Comparison of ENCODE assay signal across 1 cellular context in the genomic region with DNA sequence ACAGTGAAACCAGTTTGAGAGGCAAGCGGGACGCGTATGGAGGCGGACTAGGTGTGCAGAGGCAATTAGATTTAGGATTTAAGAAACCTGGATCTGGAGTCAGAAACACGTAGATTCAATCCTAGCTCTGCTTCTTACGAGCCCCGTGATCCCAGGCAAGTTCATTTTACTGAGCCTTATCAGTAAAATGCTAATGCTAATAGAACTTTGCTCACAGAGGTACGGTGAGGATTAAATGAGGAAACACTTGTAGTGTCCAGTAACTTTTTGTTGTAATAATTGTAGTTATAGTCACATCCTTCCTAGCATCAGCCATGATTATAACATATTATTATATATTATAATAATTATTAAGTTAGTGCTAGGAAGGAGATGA.
TF ChIP-seq lines count a peak whose summit lies in the region.

No MANE protein-coding gene starts in this region.

TF ChIP-seq in IMR-90, 13 proteins besides CTCF, POLR2A, EP300 and RAD21 (continued from another document):
- no peak for TF ChIP-seq MAFK (IDR thresholded peaks at IDR 0.05; ENCODE audit: low read depth, low read length)
- no peak for TF ChIP-seq BHLHE40 (IDR thresholded peaks at IDR 0.05; ENCODE audit: low read depth, low read length)
- no peak for TF ChIP-seq NFE2L2 (IDR thresholded peaks at IDR 0.05; ENCODE audit: low read depth, low read length)
- no peak for TF ChIP-seq FOS (IDR thresholded peaks at IDR 0.05; ENCODE audit: low read depth, low read length)
- no peak for TF ChIP-seq CHD1 (IDR thresholded peaks at IDR 0.05; ENCODE audit: low read depth, low read length)
- no peak for TF ChIP-seq MXI1 (IDR thresholded peaks at IDR 0.05; ENCODE audit: borderline replicate concordance, low read depth, low read length)
- TF ChIP-seq, protein P1, sequence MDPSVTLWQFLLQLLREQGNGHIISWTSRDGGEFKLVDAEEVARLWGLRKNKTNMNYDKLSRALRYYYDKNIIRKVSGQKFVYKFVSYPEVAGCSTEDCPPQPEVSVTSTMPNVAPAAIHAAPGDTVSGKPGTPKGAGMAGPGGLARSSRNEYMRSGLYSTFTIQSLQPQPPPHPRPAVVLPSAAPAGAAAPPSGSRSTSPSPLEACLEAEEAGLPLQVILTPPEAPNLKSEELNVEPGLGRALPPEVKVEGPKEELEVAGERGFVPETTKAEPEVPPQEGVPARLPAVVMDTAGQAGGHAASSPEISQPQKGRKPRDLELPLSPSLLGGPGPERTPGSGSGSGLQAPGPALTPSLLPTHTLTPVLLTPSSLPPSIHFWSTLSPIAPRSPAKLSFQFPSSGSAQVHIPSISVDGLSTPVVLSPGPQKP (IDR thresholded peaks at IDR 0.05; ENCODE audit: borderline replicate concordance, low read depth, low read length) = no peak
- TF ChIP-seq, protein P2, sequence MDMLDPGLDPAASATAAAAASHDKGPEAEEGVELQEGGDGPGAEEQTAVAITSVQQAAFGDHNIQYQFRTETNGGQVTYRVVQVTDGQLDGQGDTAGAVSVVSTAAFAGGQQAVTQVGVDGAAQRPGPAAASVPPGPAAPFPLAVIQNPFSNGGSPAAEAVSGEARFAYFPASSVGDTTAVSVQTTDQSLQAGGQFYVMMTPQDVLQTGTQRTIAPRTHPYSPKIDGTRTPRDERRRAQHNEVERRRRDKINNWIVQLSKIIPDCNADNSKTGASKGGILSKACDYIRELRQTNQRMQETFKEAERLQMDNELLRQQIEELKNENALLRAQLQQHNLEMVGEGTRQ (IDR thresholded peaks at IDR 0.05; ENCODE audit: low read depth, low read length) = no peak
- TF ChIP-seq RCOR1 (IDR thresholded peaks at IDR 0.05; ENCODE audit: insufficient replicate concordance, low read length) = no peak
- no peak for TF ChIP-seq CEBPB (IDR thresholded peaks at IDR 0.05; ENCODE audit: low read depth, low read length)
- TF ChIP-seq RFX5 (IDR thresholded peaks at IDR 0.05; ENCODE audit: low read depth, low read length) = no peak
- no peak for TF ChIP-seq MAZ (IDR thresholded peaks at IDR 0.05; ENCODE audit: borderline replicate concordance, low read depth, low read length)
